Comparison of ENCODE assay signal across 28 cellular contexts in the genomic region with DNA sequence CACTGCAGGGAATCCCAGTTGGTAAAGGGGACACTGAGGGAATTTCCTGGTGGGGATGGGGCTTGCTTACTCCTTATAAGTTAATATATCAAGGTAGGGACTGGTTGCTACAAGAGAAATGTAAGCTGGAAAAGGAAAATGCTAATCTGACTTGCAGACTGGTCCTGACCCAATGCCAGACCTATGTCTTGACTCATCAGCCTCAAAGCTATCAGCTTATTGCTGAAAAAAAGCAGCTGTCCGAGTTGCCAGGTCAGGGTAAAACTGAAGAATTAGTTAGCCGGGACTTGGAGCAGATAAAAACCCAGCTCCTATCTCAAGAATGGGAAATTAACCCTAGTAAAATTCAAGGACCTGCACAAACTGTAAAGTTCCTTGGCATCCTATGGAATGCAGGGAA.
A peak's percentile ranks its signal among the peaks of the same experiment; 100 is the strongest.
DNase-seq lines count a peak whose midpoint lies in the region; ATAC-seq and TF ChIP-seq lines count a peak whose summit lies in the region.
"Had no signal": no experiment of that assay in that cellular context is flagged by ENCODE, and none has a peak within 500 bp of the region (broad histone marks: within the 10 kb centered on the region; RNA-seq: fewer than 3 reads in every experiment).

No MANE protein-coding gene starts in this region.

- H3K79me2 ChIP-seq in smooth muscle cell (ENCODE audit: low read depth) = no peaks in the 10 kb centered on the region

- no peak overlapping the region for H3K27ac Mint-ChIP-seq in activated naive CD4-positive, alpha-beta T cell treated with anti-CD3 and anti-CD28 coated beads, Interleukin-2, amount 50 U/mL, for 72 hours
- H3K27ac Mint-ChIP-seq: activated naive CD4-positive, alpha-beta T cell treated with anti-CD3 and anti-CD28 coated beads, Interleukin-2, amount 50 U/mL, for 24 hours; activated T-helper 2 cell treated with anti-CD3 and anti-CD28 coated beads, Interferon-gamma antibody, Interleukin-2, Interleukin-4, amounts not matched to agents 10 μg/mL and 5 μg/mL and 100 μg/mL, durations not matched to agents 14 hours and 24 hours and 36 hours; H9; stimulated activated memory B cell treated with anti-CD40 and anti-IgM and Interleukin-4, amounts not matched to agents 10 μg/mL and 1 μg/mL and 100 μg/mL, for 72 hours had no signal

- peaks cover 15% of the 10 kb centered on the region for H3F3A ChIP-seq in smooth muscle cell (ENCODE audit: low read depth)

- H3K27me3 ChIP-seq in smooth muscle cell (ENCODE audit: low read depth) = no peaks in the 10 kb centered on the region
- H3K27me3 ChIP-seq: heart left ventricle, right lobe of liver, upper lobe of right lung had no signal

- H3K36me3 ChIP-seq in smooth muscle cell (ENCODE audit: low read depth) = no peaks in the 10 kb centered on the region
- H3K36me3 ChIP-seq: heart left ventricle, right lobe of liver, upper lobe of right lung had no signal

- ATAC-seq in activated naive CD4-positive, alpha-beta T cell treated with anti-CD3 and anti-CD28 coated beads, Interleukin-2, amount 50 U/mL, for 72 hours = no peak
- no peak for ATAC-seq in HG03108 (IDR thresholded peaks at IDR 0.05; ENCODE audit: unreplicated experiment)
- ATAC-seq: activated CD4-positive, CD25-positive, alpha-beta regulatory T cell treated with anti-CD3 and anti-CD28 coated beads, Interleukin-2, amount 50 U/mL, for 24 hours; heart left ventricle; K562; right lobe of liver; stimulated activated memory B cell treated with anti-CD40 and anti-IgM and Interleukin-4, amounts not matched to agents 10 μg/mL and 1 μg/mL and 100 μg/mL, for 72 hours; upper lobe of right lung had no signal

- WGBS in smooth muscle cell (ENCODE audit: low lambda C conversion rate) = 9% methylated on average over 2 of the region's 2 CpGs

- H3K9me3 Mint-ChIP-seq in activated naive CD4-positive, alpha-beta T cell treated with anti-CD3 and anti-CD28 coated beads, Interleukin-2, amount 50 U/mL, for 72 hours = no peaks in the 10 kb centered on the region
- H3K9me3 Mint-ChIP-seq: activated naive CD4-positive, alpha-beta T cell treated with anti-CD3 and anti-CD28 coated beads, Interleukin-2, amount 50 U/mL, for 24 hours; activated T-helper 2 cell treated with anti-CD3 and anti-CD28 coated beads, Interferon-gamma antibody, Interleukin-2, Interleukin-4, amounts not matched to agents 10 μg/mL and 5 μg/mL and 100 μg/mL, durations not matched to agents 14 hours and 24 hours and 36 hours; neural crest cell; stimulated activated memory B cell treated with anti-CD40 and anti-IgM and Interleukin-4, amounts not matched to agents 10 μg/mL and 1 μg/mL and 100 μg/mL, for 72 hours had no signal

- DNase-seq in HCEC 1CT (peak; percentile 39), astrocyte of the hippocampus (ENCODE audit: low read depth, low spot score) (peak; percentile 1), fibroblast of the aortic adventitia (ENCODE audit: low read depth) (peak; percentile 78), smooth muscle cell (lab: John Stamatoyannopoulos, UW; ENCODE audit: unreplicated experiment) (no peak), ureter (ENCODE audit: low spot score) (no peak)
- DNase-seq in activated naive CD4-positive, alpha-beta T cell treated with anti-CD3 and anti-CD28 coated beads, Interleukin-2, amount 50 U/mL, for 72 hours (ENCODE audit: low spot score in 2 of 2) = no peak
- DNase-seq: activated CD4-positive, alpha-beta T cell treated with anti-CD3 and anti-CD28 coated beads, Interleukin-2, amount 50 U/mL, for 48 hours; activated CD8-positive, alpha-beta memory T cell treated with anti-CD3 and anti-CD28 coated beads, Interleukin-2, amount 50 U/mL, for 4 hours; aorta; cerebellar nuclear complex; EL; H9; heart left ventricle; left cardiac atrium; mammary epithelial cell; NCI-H1436 treated with DMSO at 0.1 percent for 48 hours; NCI-H446 treated with DMSO at 0.1 percent for 48 hours; posterior cingulate gyrus; right lobe of liver; stimulated activated CD4-positive, alpha-beta T cell treated with anti-CD3 and anti-CD28 coated beads, Interleukin-4, amount 100 ng/mL, for 4 hours; upper lobe of right lung had no signal

- H2AFZ ChIP-seq in smooth muscle cell (ENCODE audit: low read depth) = no peak overlapping the region

- no peaks in the 10 kb centered on the region for H3K36me3 Mint-ChIP-seq in activated naive CD4-positive, alpha-beta T cell treated with anti-CD3 and anti-CD28 coated beads, Interleukin-2, amount 50 U/mL, for 72 hours
- H3K36me3 Mint-ChIP-seq: activated naive CD4-positive, alpha-beta T cell treated with anti-CD3 and anti-CD28 coated beads, Interleukin-2, amount 50 U/mL, for 24 hours; stimulated activated memory B cell treated with anti-CD40 and anti-IgM and Interleukin-4, amounts not matched to agents 10 μg/mL and 1 μg/mL and 100 μg/mL, for 72 hours had no signal

- no peaks in the 10 kb centered on the region for H3K4me1 ChIP-seq in smooth muscle cell (ENCODE audit: low read depth)
- H3K4me1 ChIP-seq: heart left ventricle, right lobe of liver, upper lobe of right lung had no signal

- TF ChIP-seq CTCF in fibroblast of the aortic adventitia (IDR thresholded peaks at IDR 0.05; ENCODE audit: insufficient read depth, low read length) (no peak), smooth muscle cell (IDR thresholded peaks at IDR 0.05; ENCODE audit: borderline replicate concordance, insufficient read depth, poor library complexity, severe bottlenecking) (no peak)

- peak overlapping the region; percentile 60 for H3K27ac ChIP-seq in smooth muscle cell (ENCODE audit: low read depth)
- H3K27ac ChIP-seq: heart left ventricle, right lobe of liver, upper lobe of right lung had no signal

- peak overlapping the region; percentile 54 for H3K4me2 ChIP-seq in smooth muscle cell

- H3K4me3 ChIP-seq in fibroblast of the aortic adventitia (ENCODE audit: low read depth, low read length) (no peak overlapping the region), smooth muscle cell (no peak overlapping the region)
- H3K4me3 ChIP-seq: heart left ventricle, K562, right lobe of liver, upper lobe of right lung had no signal

- H4K20me1 ChIP-seq in smooth muscle cell (ENCODE audit: low read depth) = no peaks in the 10 kb centered on the region

- H3K9me3 ChIP-seq in smooth muscle cell (replicated peaks; ENCODE audit: low read depth) = no peaks in the 10 kb centered on the region
- H3K9me3 ChIP-seq: heart left ventricle, right lobe of liver, upper lobe of right lung had no signal

- H3K9ac ChIP-seq in smooth muscle cell (ENCODE audit: low read depth) = no peak overlapping the region

Comparison
In these comparisons a context has a peak if more than half of its experiments do, and no peak if none do; other contexts are left out.
1. DNase-seq: peak in HCEC 1CT (single experiment), astrocyte of the hippocampus (single experiment) and fibroblast of the aortic adventitia (single experiment); none in smooth muscle cell (single experiment), activated naive CD4-positive, alpha-beta T cell treated with anti-CD3 and anti-CD28 coated beads, Interleukin-2, amount 50 U/mL, for 72 hours (0 of 2) and ureter (single experiment).